24 cellular contexts compared by ENCODE assay signal in genomic region chr1:206847337-206847834, GRCh38. TPM values are rescaled to one million over a fixed set of nuclear protein-coding genes. Genes with fewer than 3 reads are reported as not detected.
A peak's percentile ranks its signal among the peaks of the same experiment; 100 is the strongest.
DNase-seq lines count a peak whose midpoint lies in the region; ATAC-seq and TF ChIP-seq lines count a peak whose summit lies in the region.
"Had no signal": no experiment of that assay in that cellular context is flagged by ENCODE, and none has a peak within 500 bp of the region (broad histone marks: within the 10 kb centered on the region; RNA-seq: fewer than 3 reads in every experiment).

No MANE protein-coding gene starts in this region.

- H3K4ac ChIP-seq in mesendoderm (ENCODE audit: low read depth, low read length) = no peak overlapping the region

- H2AK5ac ChIP-seq in mesendoderm (ENCODE audit: low read length) = no peak overlapping the region

- H3K27ac ChIP-seq in cardiac muscle cell = peak overlapping the region; percentile 69
- H3K27ac ChIP-seq in heart left ventricle = no peak overlapping the region
- H3K27ac ChIP-seq in body of pancreas = peak overlapping the region; percentile 2 to 55 (median 38)
- no peak overlapping the region for H3K27ac ChIP-seq in mesendoderm (ENCODE audit: low read depth, low read length)
- H3K27ac ChIP-seq: HL-60, Peyer's patch had no signal

- no peak overlapping the region for H2BK120ac ChIP-seq in mesendoderm (ENCODE audit: low read depth, low read length)

- WGBS in heart left ventricle, 4 donors = 91 to 97% (median 96%) methylated on average over 3 of the region's 3 CpGs
- 22 to 55% methylated on average over 3 of the region's 3 CpGs for WGBS in body of pancreas, 2 donors
- WGBS in mesendoderm (ENCODE audit: extremely low coverage, insufficient coverage, low lambda C conversion rate) = no CpG with 5 or more reads among the region's 3 CpGs

- TF ChIP-seq CTCF in cardiac muscle cell (IDR thresholded peaks at IDR 0.05; ENCODE audit: low read depth, low read length) (no peak), heart left ventricle (IDR thresholded peaks at IDR 0.05) (no peak), body of pancreas (IDR thresholded peaks at IDR 0.05) (no peak), GM13977 (IDR thresholded peaks at IDR 0.05; ENCODE audit: extremely low read depth, insufficient read depth, missing control alignments) (no peak), GM20000 (IDR thresholded peaks at IDR 0.05; ENCODE audit: extremely low read depth, missing control alignments) (no peak)

- TF ChIP-seq POLR2A in heart left ventricle (IDR thresholded peaks at IDR 0.05) = no peak
- no peak for TF ChIP-seq POLR2A in body of pancreas (IDR thresholded peaks at IDR 0.05)

- no peak overlapping the region for H3K18ac ChIP-seq in mesendoderm (ENCODE audit: low read length)

- H2BK15ac ChIP-seq in mesendoderm (replicated peaks; ENCODE audit: low read depth) = no peak overlapping the region

- H4K5ac ChIP-seq in mesendoderm (ENCODE audit: low read length) = no peak overlapping the region

- H3K27me3 ChIP-seq in cardiac muscle cell (no peaks in the 10 kb centered on the region), heart left ventricle (no peaks in the 10 kb centered on the region), body of pancreas (no peaks in the 10 kb centered on the region), mesendoderm (ENCODE audit: insufficient read depth, low read length, poor library complexity) (no peaks in the 10 kb centered on the region)
- H3K27me3 ChIP-seq: BE2C, MG63, Peyer's patch had no signal

- DNase-seq in cardiac muscle cell (ENCODE audit: low read depth in 1 of 2, low spot score in 1 of 2) (no peak), heart left ventricle (no peak), body of pancreas (peak; percentile 53 to 72 (median 60)), mesendoderm (peak; percentile 21), GM13977 (ENCODE audit: low spot score) (no peak), DMS153 (lab: John Stamatoyannopoulos, UW) (no peak), GM20000 (ENCODE audit: low spot score) (no peak)
- DNase-seq: BE2C; CD4-positive, CD25-positive, alpha-beta regulatory T cell; COR-L47; DMS 273 treated with DMSO at 0.1 percent for 48 hours; EL; H7; IMR-90; Kasumi-1; MG63; NCI-H1092; NCI-H1436 treated with DMSO at 0.1 percent for 48 hours; NCI-H2081; Peyer's patch had no signal

- H3K4me1 ChIP-seq in cardiac muscle cell (ENCODE audit: low read depth) (peaks cover 10% of the 10 kb centered on the region), heart left ventricle (no peaks in the 10 kb centered on the region), body of pancreas (peaks cover 29% of the 10 kb centered on the region), mesendoderm (ENCODE audit: control insufficient read depth, low read depth, low read length) (no peaks in the 10 kb centered on the region)
- H3K4me1 ChIP-seq: BE2C, Peyer's patch had no signal

- no peak overlapping the region for H3K56ac ChIP-seq in mesendoderm (ENCODE audit: low read length)

- no peak overlapping the region for H3K23ac ChIP-seq in mesendoderm (ENCODE audit: low read length)

- H3K9me3 ChIP-seq in cardiac muscle cell (ENCODE audit: low read depth) (no peaks in the 10 kb centered on the region), heart left ventricle (peaks cover 0 to 10% (median under 1%) of the 10 kb centered on the region in 12 donors), body of pancreas (no peaks in the 10 kb centered on the region)
- H3K9me3 ChIP-seq: BE2C, Peyer's patch had no signal

- in situ Hi-C loops in GM13977 (cut with MboI; ENCODE audit: low pct_unique_long_range_greater_than_20kb, low sequenced_read_pairs, unreplicated experiment) = no loop called here

- H3K36me3 ChIP-seq in cardiac muscle cell (no peaks in the 10 kb centered on the region), heart left ventricle (no peaks in the 10 kb centered on the region), body of pancreas (replicated peaks in 1 of 2; ENCODE audit: insufficient read depth in 1 of 2, low read depth in 2 of 2) (no peaks in the 10 kb centered on the region), mesendoderm (ENCODE audit: control insufficient read depth, insufficient read depth, low read length) (no peaks in the 10 kb centered on the region)
- H3K36me3 ChIP-seq: BE2C, MG63, Peyer's patch had no signal

- H3K4me2 ChIP-seq in mesendoderm (ENCODE audit: low read length) = no peak overlapping the region

- ATAC-seq in heart left ventricle (no peak), body of pancreas (peak; percentile 69)
- ATAC-seq: Right ventricle myocardium inferior had no signal

- intact Hi-C loops in heart left ventricle (cut with DNase I) (no loop called here), body of pancreas (cut with DNase I) (no loop called here)

- no peaks in the 10 kb centered on the region for H3K79me1 ChIP-seq in mesendoderm (ENCODE audit: low read length)

- no peaks in the 10 kb centered on the region for H3K79me2 ChIP-seq in mesendoderm (ENCODE audit: control insufficient read depth, insufficient read depth, low read length)

- H2BK5ac ChIP-seq in mesendoderm (ENCODE audit: low read length) = no peak overlapping the region

- H3K4me3 ChIP-seq in cardiac muscle cell = no peak overlapping the region
- H3K4me3 ChIP-seq in heart left ventricle = no peak overlapping the region
- H3K4me3 ChIP-seq in body of pancreas = no peak overlapping the region
- H3K4me3 ChIP-seq in mesendoderm (ENCODE audit: low read length) = no peak overlapping the region
- H3K4me3 ChIP-seq: MG63, Peyer's patch had no signal

- H3K9ac ChIP-seq in mesendoderm (ENCODE audit: low read length) = no peak overlapping the region

- no peak overlapping the region for H4K8ac ChIP-seq in mesendoderm (ENCODE audit: low read depth, low read length)

RNA-seq across cellular contexts. Expression of gene IL20, which starts 18.0 kb away (rescaled TPM):
- total RNA-seq in cardiac muscle cell (not detected in 2 replicates), heart left ventricle (not detected), body of pancreas (not detected)
- polyA plus RNA-seq in cardiac muscle cell (not detected in 2 replicates), heart left ventricle (not detected)
- polyA plus RNA-seq in mesendoderm (2013, experiment 1 of 2) = not detected
- polyA plus RNA-seq in mesendoderm (2013, experiment 2 of 2) = not detected
- total RNA-seq: CD4-positive, CD25-positive, alpha-beta regulatory T cell; H7; HT1080; IMR-90; NCI-H460; Peyer's patch; Right ventricle myocardium inferior had no signal
- polyA plus RNA-seq: CD4-positive, CD25-positive, alpha-beta regulatory T cell; IMR-90 had no signal

RNA-seq across cellular contexts. Expression of gene IL24, which starts 49.9 kb away (rescaled TPM):
- total RNA-seq in cardiac muscle cell (not detected in 2 replicates), heart left ventricle (not detected), body of pancreas (not detected)
- polyA plus RNA-seq in cardiac muscle cell (not detected in 2 replicates), heart left ventricle (1 to 10 TPM in 1 of 2 donors, not detected in 1; 1.6 TPM)
- 0.06 TPM for polyA plus RNA-seq in mesendoderm (2013, experiment 1 of 2)
- polyA plus RNA-seq in mesendoderm (2013, experiment 2 of 2) = 0.07 TPM
- total RNA-seq: CD4-positive, CD25-positive, alpha-beta regulatory T cell; H7; NCI-H460; Peyer's patch; Right ventricle myocardium inferior had no signal

Comparison
In these comparisons a context has a peak if more than half of its experiments do, and no peak if none do; other contexts are left out.
1. H3K27ac ChIP-seq: peak in cardiac muscle cell (single experiment) and body of pancreas (4 of 4); none in heart left ventricle (0 of 12) and mesendoderm (single experiment).
2. DNase-seq: peak in body of pancreas (4 of 4) and mesendoderm (single experiment); none in cardiac muscle cell (0 of 2), heart left ventricle (0 of 5), GM13977 (single experiment), DMS153 (single experiment) and GM20000 (single experiment).